Comparison of ENCODE assay signal across 12 cellular contexts in genomic region chr12:98895086-98895651, GRCh38.
DNase-seq lines count a peak whose midpoint lies in the region; ATAC-seq and TF ChIP-seq lines count a peak whose summit lies in the region.
"Had no signal": no experiment of that assay in that cellular context is flagged by ENCODE, and none has a peak within 500 bp of the region (broad histone marks: within the 10 kb centered on the region; RNA-seq: fewer than 3 reads in every experiment).

No MANE protein-coding gene starts in this region.

- intact Hi-C loops in body of pancreas (cut with DNase I), result no loop called here

- H3K27ac Mint-ChIP-seq in nephron, result no peak overlapping the region
- no peak overlapping the region for H3K27ac Mint-ChIP-seq in CD8-positive, alpha-beta memory T cell
- H3K27ac Mint-ChIP-seq in activated naive CD8-positive, alpha-beta T cell treated with anti-CD3 and anti-CD28 coated beads, Interleukin-2, amount 50 U/mL, for 24 hours, result no peak overlapping the region

- peaks cover 85% of the 10 kb centered on the region for H3K27me3 Mint-ChIP-seq in nephron (ENCODE audit: low read depth)
- H3K27me3 Mint-ChIP-seq in CD8-positive, alpha-beta memory T cell, result peaks cover 25 to 52% of the 10 kb centered on the region in 2 donors
- peaks cover 53% of the 10 kb centered on the region for H3K27me3 Mint-ChIP-seq in activated naive CD8-positive, alpha-beta T cell treated with anti-CD3 and anti-CD28 coated beads, Interleukin-2, amount 50 U/mL, for 24 hours

- peaks cover 0 to 9% of the 10 kb centered on the region in 2 donors for H3K27me3 ChIP-seq in body of pancreas
- H3K27me3 ChIP-seq in CD8-positive, alpha-beta memory T cell (ENCODE audit: insufficient read depth, low read length, poor library complexity, severe bottlenecking), result peaks cover 7% of the 10 kb centered on the region

- H3K9me3 Mint-ChIP-seq in nephron, result peaks cover 3% of the 10 kb centered on the region
- peaks cover 0 to 3% (median 0%) of the 10 kb centered on the region in 5 donors for H3K9me3 Mint-ChIP-seq in CD8-positive, alpha-beta memory T cell
- H3K9me3 Mint-ChIP-seq in activated naive CD8-positive, alpha-beta T cell treated with anti-CD3 and anti-CD28 coated beads, Interleukin-2, amount 50 U/mL, for 24 hours, result no peaks in the 10 kb centered on the region

- peak overlapping the region; percentile 47 for H3K4me3 ChIP-seq in HEK293 (ENCODE audit: low read depth, low read length)
- H3K4me3 ChIP-seq in body of pancreas, result peak overlapping the region in 1 of 2 donors; percentile 16
- no peak overlapping the region for H3K4me3 ChIP-seq in CD8-positive, alpha-beta memory T cell (ENCODE audit: low read length)

- POLR2A ChIA-PET in HEK293 (lab: Yijun Ruan, JAX), result no interaction called here
- POLR2A ChIA-PET in CD8-positive, alpha-beta memory T cell (lab: Charles Lee), result no interaction called here

- no peaks in the 10 kb centered on the region for H3K36me3 Mint-ChIP-seq in nephron (ENCODE audit: low read depth)
- H3K36me3 Mint-ChIP-seq in CD8-positive, alpha-beta memory T cell, result no peaks in the 10 kb centered on the region
- no peaks in the 10 kb centered on the region for H3K36me3 Mint-ChIP-seq in activated naive CD8-positive, alpha-beta T cell treated with anti-CD3 and anti-CD28 coated beads, Interleukin-2, amount 50 U/mL, for 24 hours (ENCODE audit: low read depth)

- H3K4me1 Mint-ChIP-seq in nephron, result peaks cover 13% of the 10 kb centered on the region
- no peaks in the 10 kb centered on the region for H3K4me1 Mint-ChIP-seq in CD8-positive, alpha-beta memory T cell
- H3K4me1 Mint-ChIP-seq in activated naive CD8-positive, alpha-beta T cell treated with anti-CD3 and anti-CD28 coated beads, Interleukin-2, amount 50 U/mL, for 24 hours, result no peaks in the 10 kb centered on the region

- H3K4me3 Mint-ChIP-seq in nephron, result peak overlapping the region; percentile 71 to 81 (median 73)
- H3K4me3 Mint-ChIP-seq in CD8-positive, alpha-beta memory T cell, result no peak overlapping the region
- H3K4me3 Mint-ChIP-seq in activated naive CD8-positive, alpha-beta T cell treated with anti-CD3 and anti-CD28 coated beads, Interleukin-2, amount 50 U/mL, for 24 hours, result no peak overlapping the region

- 1% methylated on average over 10 to 53 of the region's 60 CpGs for WGBS in body of pancreas, 2 donors

- peak; percentile 53 for ATAC-seq in body of pancreas
- no peak for ATAC-seq in GM21529 (IDR thresholded peaks at IDR 0.05; ENCODE audit: unreplicated experiment)
- ATAC-seq in HG02759 (IDR thresholded peaks at IDR 0.05; ENCODE audit: unreplicated experiment), result no peak
- no peak for ATAC-seq in activated naive CD8-positive, alpha-beta T cell treated with anti-CD3 and anti-CD28 coated beads, Interleukin-2, amount 50 U/mL, for 24 hours

- DNase-seq in body of pancreas, result peak in 2 of 4 donors; percentile 3 to 32
- no peak for DNase-seq in CD8-positive, alpha-beta memory T cell
- DNase-seq in activated naive CD8-positive, alpha-beta T cell treated with anti-CD3 and anti-CD28 coated beads, Interleukin-2, amount 50 U/mL, for 24 hours, result no peak
- DNase-seq: activated T-cell treated with anti-CD3 and anti-CD28 coated beads, Interleukin-2, amount 50 U/mL, for 48 hours; DND-41; RPMI8226 had no signal

- H3K9me3 ChIP-seq in HEK293 (ENCODE audit: control insufficient read depth, insufficient read depth, low read depth, low read length) (no peaks in the 10 kb centered on the region), body of pancreas (no peaks in the 10 kb centered on the region)
- no peaks in the 10 kb centered on the region for H3K9me3 ChIP-seq in CD8-positive, alpha-beta memory T cell (ENCODE audit: low read length)

- no peak overlapping the region for H3K27ac ChIP-seq in 22Rv1
- no peak overlapping the region for H3K27ac ChIP-seq in HEK293 (ENCODE audit: extremely low read depth, low read depth, low read length)
- no peak overlapping the region for H3K27ac ChIP-seq in body of pancreas
- no peak overlapping the region for H3K27ac ChIP-seq in CD8-positive, alpha-beta memory T cell (ENCODE audit: low read depth, low read length)
- H3K27ac ChIP-seq: skin epidermis had no signal

- H3K4me1 ChIP-seq in HEK293 (ENCODE audit: control insufficient read depth, insufficient read depth, low read length) (peaks cover 10% of the 10 kb centered on the region), body of pancreas (peaks cover 19% of the 10 kb centered on the region)
- no peaks in the 10 kb centered on the region for H3K4me1 ChIP-seq in CD8-positive, alpha-beta memory T cell (ENCODE audit: insufficient read depth, low read length)

- TF ChIP-seq CTCF in 22Rv1 (IDR thresholded peaks at IDR 0.05), result peak; percentile 14; the same call in 1 of the 2 replicates
- no peak for TF ChIP-seq CTCF in HEK293 (tag by site-specific recombination; IDR thresholded peaks at IDR 0.05)
- no peak for TF ChIP-seq CTCF in body of pancreas (IDR thresholded peaks at IDR 0.05)
- TF ChIP-seq CTCF in nephron (IDR thresholded peaks at IDR 0.05; ENCODE audit: unreplicated experiment in 3 of 3), result no peak

- CTCF ChIA-PET in HEK293 (lab: Yijun Ruan, JAX), result interaction anchor here (0.6 to 0.7 kb wide), 2 partner anchors 11 to 37 kb away, joined by 3 to 4 read pairs; no protein-coding TSS in a partner anchor
- CTCF ChIA-PET in CD8-positive, alpha-beta memory T cell (lab: Charles Lee), result no interaction called here

- H3K36me3 ChIP-seq in HEK293 (ENCODE audit: control insufficient read depth in 2 of 2, insufficient read depth in 1 of 2, low read length in 2 of 2) (no peaks in the 10 kb centered on the region), body of pancreas (replicated peaks in 1 of 2; ENCODE audit: insufficient read depth in 1 of 2, low read depth in 2 of 2) (no peaks in the 10 kb centered on the region)
- no peaks in the 10 kb centered on the region for H3K36me3 ChIP-seq in CD8-positive, alpha-beta memory T cell (ENCODE audit: insufficient read depth, low read length)

- no peak for TF ChIP-seq POLR2A in body of pancreas (IDR thresholded peaks at IDR 0.05)

TF ChIP-seq in HEK293, 187 proteins besides CTCF, POLR2A, EP300 and RAD21 (continues in another document):
- TF ChIP-seq GLIS1 (tag by site-specific recombination; IDR thresholded peaks at IDR 0.05), result peak; percentile 91
- TF ChIP-seq ZBTB49 (tag by site-specific recombination; IDR thresholded peaks at IDR 0.05; ENCODE audit: low read depth), result no peak
- no peak for TF ChIP-seq ZNF692 (tag by site-specific recombination; IDR thresholded peaks at IDR 0.05)
- TF ChIP-seq ZFHX2 (tag by site-specific recombination; conservative IDR thresholded peaks at IDR 0.05), result peak; percentile 66
- peak; percentile 81 for TF ChIP-seq OSR2 (tag by site-specific recombination; IDR thresholded peaks at IDR 0.05)
- TF ChIP-seq ZFP3 (tag by site-specific recombination; IDR thresholded peaks at IDR 0.05; ENCODE audit: low read depth), result no peak
- TF ChIP-seq ZNF157 (tag by site-specific recombination; IDR thresholded peaks at IDR 0.05), result no peak
- TF ChIP-seq ZBTB17 (tag by site-specific recombination; IDR thresholded peaks at IDR 0.05), result peak; percentile 73
- peak; percentile 56; the same call in 1 of the 2 replicates for TF ChIP-seq ZNF600 (tag by site-specific recombination; IDR thresholded peaks at IDR 0.05)
- TF ChIP-seq ZNF335 (tag by site-specific recombination; conservative IDR thresholded peaks at IDR 0.05), result peak; percentile 67
- TF ChIP-seq MZF1 (tag by site-specific recombination; IDR thresholded peaks at IDR 0.05; ENCODE audit: borderline replicate concordance), result no peak
- peak; percentile 56 for TF ChIP-seq ZBTB26 (tag by site-specific recombination; optimal IDR thresholded peaks at IDR 0.05)
- no peak for TF ChIP-seq ZNF140 (tag by site-specific recombination; IDR thresholded peaks at IDR 0.05)
- TF ChIP-seq ZNF391 (tag by site-specific recombination; IDR thresholded peaks at IDR 0.05; ENCODE audit: borderline replicate concordance, low read depth), result no peak
- TF ChIP-seq GLIS2 (tag by site-specific recombination; IDR thresholded peaks at IDR 0.05), result peak; percentile 73
- TF ChIP-seq ZIC2 (tag by site-specific recombination; IDR thresholded peaks at IDR 0.05), result peak; percentile 65

Comparison
In these comparisons a context has a peak if more than half of its experiments do, and no peak if none do; other contexts are left out.
1. H3K4me3 Mint-ChIP-seq: peak in nephron (3 of 3); none in CD8-positive, alpha-beta memory T cell (0 of 7) and activated naive CD8-positive, alpha-beta T cell treated with anti-CD3 and anti-CD28 coated beads, Interleukin-2, amount 50 U/mL, for 24 hours (single experiment).